ENCODE assay signal across 26 cellular contexts in the genomic region with DNA sequence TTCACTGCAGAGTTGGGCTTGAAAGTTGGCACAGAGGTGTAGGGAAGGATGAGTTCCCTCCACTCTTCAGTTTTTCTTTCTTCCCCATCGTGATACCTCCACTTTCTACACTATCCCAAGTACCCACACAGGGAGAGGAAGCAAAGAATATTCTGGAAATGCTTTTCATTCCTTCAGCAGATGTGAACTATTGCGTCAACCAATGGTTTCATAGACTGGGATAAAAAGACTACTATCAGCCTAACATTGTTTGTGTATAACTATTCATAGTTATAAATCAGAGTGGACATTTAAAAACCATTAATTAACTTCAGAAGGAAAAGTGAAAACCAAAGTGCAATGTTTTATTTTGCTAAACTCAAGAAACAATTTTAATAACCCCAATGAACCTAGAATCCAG.
"Had no signal": no experiment of that assay in that cellular context is flagged by ENCODE, and none has a peak within 500 bp of the region (broad histone marks: within the 10 kb centered on the region; RNA-seq: fewer than 3 reads in every experiment).

No MANE protein-coding gene starts in this region.

- ATAC-seq: gastroesophageal sphincter; left cardiac atrium; right lobe of liver; stimulated activated naive B cell treated with anti-CD40 and anti-IgM and Interleukin-4, amounts not matched to agents 10 μg/mL and 1 μg/mL and 100 μg/mL, for 72 hours; T-helper 17 cell had no signal

- FAIRE-seq: endothelial cell of umbilical vein, keratinocyte had no signal

- H3K27me3 Mint-ChIP-seq: activated naive CD4-positive, alpha-beta T cell treated with anti-CD3 and anti-CD28 coated beads, Interleukin-2, amount 10 ng/mL, durations not matched to agents 7 days and 5 days had no signal

- H3K4me3 Mint-ChIP-seq: activated CD4-positive, alpha-beta memory T cell treated with anti-CD3 and anti-CD28 coated beads, Interleukin-2, amount 10 ng/mL, durations not matched to agents 7 days and 5 days; activated CD4-positive, alpha-beta T cell treated with anti-CD3 and anti-CD28 coated beads, Interleukin-2, amount 10 ng/mL, durations not matched to agents 7 days and 5 days; activated naive CD4-positive, alpha-beta T cell treated with anti-CD3 and anti-CD28 coated beads, Interleukin-2, amount 10 ng/mL, durations not matched to agents 7 days and 5 days; activated naive CD8-positive, alpha-beta T cell treated with anti-CD3 and anti-CD28 coated beads, Interleukin-2, amount 10 ng/mL, durations not matched to agents 7 days and 5 days; activated T-cell treated with anti-CD3 and anti-CD28 coated beads, Interleukin-2, amount 50 U/mL, for 24 hours; nephron; stimulated activated naive B cell treated with anti-CD40 and anti-IgM and Interleukin-4, amounts not matched to agents 10 μg/mL and 1 μg/mL and 100 μg/mL, for 72 hours; T-helper 17 cell had no signal

- H3K4me1 ChIP-seq: right lobe of liver, stomach had no signal

- H3K9me3 ChIP-seq: gastroesophageal sphincter, right lobe of liver, stomach, tibial artery had no signal

- H3K36me3 Mint-ChIP-seq: activated naive CD4-positive, alpha-beta T cell treated with anti-CD3 and anti-CD28 coated beads, Interleukin-2, amount 10 ng/mL, durations not matched to agents 7 days and 5 days; activated naive CD8-positive, alpha-beta T cell treated with anti-CD3 and anti-CD28 coated beads, Interleukin-2, amount 10 ng/mL, durations not matched to agents 7 days and 5 days; stimulated activated naive B cell treated with anti-CD40 and anti-IgM and Interleukin-4, amounts not matched to agents 10 μg/mL and 1 μg/mL and 100 μg/mL, for 72 hours had no signal

- H3K4me3 ChIP-seq: gastroesophageal sphincter, hepatocyte, right lobe of liver, smooth muscle cell, stomach, tibial artery had no signal

- H3K27ac ChIP-seq: gastroesophageal sphincter, hepatocyte, right lobe of liver, stomach, tibial artery, WERI-Rb-1 had no signal

- DNase-seq: activated CD4-positive, alpha-beta memory T cell treated with anti-CD3 and anti-CD28 coated beads, Interleukin-2, amount 10 ng/mL, durations not matched to agents 7 days and 5 days; activated CD4-positive, alpha-beta T cell treated with anti-CD3 and anti-CD28 coated beads, Interleukin-2, amount 10 ng/mL, durations not matched to agents 7 days and 5 days; activated CD4-positive, CD25-positive, alpha-beta regulatory T cell treated with anti-CD3 and anti-CD28 coated beads, Interleukin-2, amount 50 U/mL, for 72 hours; activated CD8-positive, alpha-beta memory T cell treated with anti-CD3 and anti-CD28 coated beads, Interleukin-2, amount 50 U/mL, for 48 hours; activated gamma-delta T cell; activated naive CD4-positive, alpha-beta T cell treated with anti-CD3 and anti-CD28 coated beads, Interleukin-2, amount 10 ng/mL, durations not matched to agents 7 days and 5 days; activated naive CD8-positive, alpha-beta T cell treated with anti-CD3 and anti-CD28 coated beads, Interleukin-2, amount 10 ng/mL, durations not matched to agents 7 days and 5 days; activated T-cell treated with anti-CD3 and anti-CD28 coated beads, Interleukin-2, amount 50 U/mL, for 24 hours; amniotic stem cell; caudate nucleus; left cardiac atrium; mammary epithelial cell; right lobe of liver; stimulated activated CD4-positive, alpha-beta T cell treated with anti-CD3 and anti-CD28 coated beads, Interleukin-1b, Interleukin-23, amount 100 ng/mL, for 48 hours; stimulated activated naive B cell treated with anti-CD40 and anti-IgM and Interleukin-4, amounts not matched to agents 10 μg/mL and 1 μg/mL and 100 μg/mL, for 72 hours; stomach; T-helper 17 cell; T1000; tibial artery; WERI-Rb-1 had no signal

- H3K9me3 Mint-ChIP-seq: activated CD4-positive, alpha-beta memory T cell treated with anti-CD3 and anti-CD28 coated beads, Interleukin-2, amount 10 ng/mL, durations not matched to agents 7 days and 5 days; activated CD4-positive, alpha-beta T cell treated with anti-CD3 and anti-CD28 coated beads, Interleukin-2, amount 10 ng/mL, durations not matched to agents 7 days and 5 days; activated naive CD4-positive, alpha-beta T cell treated with anti-CD3 and anti-CD28 coated beads, Interleukin-2, amount 10 ng/mL, durations not matched to agents 7 days and 5 days; activated T-cell treated with anti-CD3 and anti-CD28 coated beads, Interleukin-2, amount 50 U/mL, for 24 hours; nephron; stimulated activated naive B cell treated with anti-CD40 and anti-IgM and Interleukin-4, amounts not matched to agents 10 μg/mL and 1 μg/mL and 100 μg/mL, for 72 hours had no signal

- H3K79me2 ChIP-seq: hepatocyte had no signal

- H3K4me2 ChIP-seq: hepatocyte, smooth muscle cell had no signal

- H3K27me3 ChIP-seq: gastroesophageal sphincter, hepatocyte, right lobe of liver, stomach, tibial artery had no signal

- H3K4me1 Mint-ChIP-seq: activated CD4-positive, alpha-beta memory T cell treated with anti-CD3 and anti-CD28 coated beads, Interleukin-2, amount 10 ng/mL, durations not matched to agents 7 days and 5 days; activated CD4-positive, alpha-beta T cell treated with anti-CD3 and anti-CD28 coated beads, Interleukin-2, amount 10 ng/mL, durations not matched to agents 7 days and 5 days; activated naive CD4-positive, alpha-beta T cell treated with anti-CD3 and anti-CD28 coated beads, Interleukin-2, amount 10 ng/mL, durations not matched to agents 7 days and 5 days; activated naive CD8-positive, alpha-beta T cell treated with anti-CD3 and anti-CD28 coated beads, Interleukin-2, amount 10 ng/mL, durations not matched to agents 7 days and 5 days; stimulated activated naive B cell treated with anti-CD40 and anti-IgM and Interleukin-4, amounts not matched to agents 10 μg/mL and 1 μg/mL and 100 μg/mL, for 72 hours; T-helper 17 cell had no signal

- H2AFZ ChIP-seq: hepatocyte had no signal

- H3K36me3 ChIP-seq: gastroesophageal sphincter, right lobe of liver, stomach, tibial artery, WERI-Rb-1 had no signal

- H3K27ac Mint-ChIP-seq: activated CD4-positive, alpha-beta memory T cell treated with anti-CD3 and anti-CD28 coated beads, Interleukin-2, amount 10 ng/mL, durations not matched to agents 7 days and 5 days; activated CD4-positive, alpha-beta T cell treated with anti-CD3 and anti-CD28 coated beads, Interleukin-2, amount 10 ng/mL, durations not matched to agents 7 days and 5 days; activated naive CD4-positive, alpha-beta T cell treated with anti-CD3 and anti-CD28 coated beads, Interleukin-2, amount 10 ng/mL, durations not matched to agents 7 days and 5 days; activated naive CD8-positive, alpha-beta T cell treated with anti-CD3 and anti-CD28 coated beads, Interleukin-2, amount 10 ng/mL, durations not matched to agents 7 days and 5 days; activated T-cell treated with anti-CD3 and anti-CD28 coated beads, Interleukin-2, amount 50 U/mL, for 24 hours; stimulated activated naive B cell treated with anti-CD40 and anti-IgM and Interleukin-4, amounts not matched to agents 10 μg/mL and 1 μg/mL and 100 μg/mL, for 72 hours; T-helper 17 cell had no signal
